Comparison of ENCODE assay signal across 1 cellular context in genomic region chr17:7916799-7917198, GRCh38.
TF ChIP-seq lines count a peak whose summit lies in the region.

No MANE protein-coding gene starts in this region.

TF ChIP-seq in GM12878, 131 proteins besides CTCF, POLR2A, EP300 and RAD21:
- TF ChIP-seq ATF7 (IDR thresholded peaks at IDR 0.05; ENCODE audit: low read depth): no peak
- TF ChIP-seq WRNIP1 (IDR thresholded peaks at IDR 0.05; ENCODE audit: borderline replicate concordance, low read depth, low read length): no peak
- TF ChIP-seq IRF4 (IDR thresholded peaks at IDR 0.05; ENCODE audit: low read depth, low read length): no peak
- no peak for TF ChIP-seq LARP7 (IDR thresholded peaks at IDR 0.05)
- TF ChIP-seq CREM (IDR thresholded peaks at IDR 0.05; ENCODE audit: low read depth): no peak
- no peak for TF ChIP-seq TBL1XR1 (IDR thresholded peaks at IDR 0.05; ENCODE audit: low read depth, low read length)
- no peak for TF ChIP-seq GATAD2B (conservative IDR thresholded peaks at IDR 0.05; ENCODE audit: low read depth)
- no peak for TF ChIP-seq BCL3 (IDR thresholded peaks at IDR 0.05; ENCODE audit: borderline replicate concordance, insufficient read depth, low read depth, low read length, poor library complexity, severe bottlenecking)
- TF ChIP-seq TAF1 (IDR thresholded peaks at IDR 0.05; ENCODE audit: borderline replicate concordance, low read depth, low read length): no peak
- no peak for TF ChIP-seq NFYA (IDR thresholded peaks at IDR 0.05; ENCODE audit: borderline replicate concordance, low read depth, low read length)
- TF ChIP-seq DPF2 (IDR thresholded peaks at IDR 0.05): no peak
- TF ChIP-seq CEBPB (IDR thresholded peaks at IDR 0.05; ENCODE audit: borderline replicate concordance in 1 of 2, low read depth in 2 of 2, low read length in 2 of 2): no peak
